In genomic region chr12:94721173-94721572, GRCh38 we compare ENCODE assay signal across 13 cellular contexts.
A peak's percentile ranks its signal among the peaks of the same experiment; 100 is the strongest.
DNase-seq lines count a peak whose midpoint lies in the region; ATAC-seq and TF ChIP-seq lines count a peak whose summit lies in the region.
"Had no signal": no experiment of that assay in that cellular context is flagged by ENCODE, and none has a peak within 500 bp of the region (broad histone marks: within the 10 kb centered on the region; RNA-seq: fewer than 3 reads in every experiment).

No MANE protein-coding gene starts in this region.

- peak; percentile 85 for ATAC-seq in GM19023 (IDR thresholded peaks at IDR 0.05; ENCODE audit: unreplicated experiment)
- ATAC-seq in HG02571 (IDR thresholded peaks at IDR 0.05; ENCODE audit: unreplicated experiment), result peak; percentile 61
- ATAC-seq in HG03457 (IDR thresholded peaks at IDR 0.05; ENCODE audit: unreplicated experiment), result peak; percentile 77
- ATAC-seq: K562, left lobe of liver had no signal

- H3K36me3 Mint-ChIP-seq in progenitor cell of endocrine pancreas (ENCODE audit: insufficient read depth), result no peaks in the 10 kb centered on the region
- no peaks in the 10 kb centered on the region for H3K36me3 Mint-ChIP-seq in immature natural killer cell
- H3K36me3 Mint-ChIP-seq: activated naive CD8-positive, alpha-beta T cell treated with anti-CD3 and anti-CD28 coated beads, Interleukin-2, amount 10 ng/mL, durations not matched to agents 7 days and 5 days had no signal

- no peaks in the 10 kb centered on the region for H4K20me1 ChIP-seq in osteoblast (ENCODE audit: insufficient read depth, low read length)

- H3K9me3 Mint-ChIP-seq in progenitor cell of endocrine pancreas (ENCODE audit: low read depth) (no peaks in the 10 kb centered on the region), immature natural killer cell (no peaks in the 10 kb centered on the region)
- H3K9me3 Mint-ChIP-seq: activated naive CD8-positive, alpha-beta T cell treated with anti-CD3 and anti-CD28 coated beads, Interleukin-2, amount 10 ng/mL, durations not matched to agents 7 days and 5 days had no signal

- H3K4me3 Mint-ChIP-seq in progenitor cell of endocrine pancreas (ENCODE audit: low read depth) (no peak overlapping the region), immature natural killer cell (no peak overlapping the region)
- H3K4me3 Mint-ChIP-seq: activated naive CD8-positive, alpha-beta T cell treated with anti-CD3 and anti-CD28 coated beads, Interleukin-2, amount 10 ng/mL, durations not matched to agents 7 days and 5 days had no signal

- H3K27me3 Mint-ChIP-seq in progenitor cell of endocrine pancreas (peaks cover 2% of the 10 kb centered on the region), immature natural killer cell (ENCODE audit: low read depth in 3 of 3) (peaks cover 0 to 3% (median 0%) of the 10 kb centered on the region in 3 donors)

- DNase-seq in osteoblast (ENCODE audit: insufficient read length, low spot score, missing footprints) (peak; percentile 37), amygdala (lab: John Stamatoyannopoulos, UW) (no peak), progenitor cell of endocrine pancreas (ENCODE audit: low spot score, unreplicated experiment) (no peak), immature natural killer cell (no peak), activated T-cell treated with anti-CD3 and anti-CD28 coated beads for 4 hours (no peak)
- DNase-seq: activated naive CD8-positive, alpha-beta T cell treated with anti-CD3 and anti-CD28 coated beads, Interleukin-2, amount 10 ng/mL, durations not matched to agents 7 days and 5 days; NK-92 treated with Interleukin-12 subunit alpha and Interleukin-12 subunit beta, amount 100 ng/mL, for 24 hours had no signal

- TF ChIP-seq CTCF in osteoblast (IDR thresholded peaks at IDR 0.05; ENCODE audit: extremely low read depth, low read depth, low read length) (no peak), progenitor cell of endocrine pancreas (IDR thresholded peaks at IDR 0.05; ENCODE audit: unreplicated experiment) (no peak)

- H3K4me1 Mint-ChIP-seq in progenitor cell of endocrine pancreas (ENCODE audit: low read depth) (peaks cover under 1% of the 10 kb centered on the region), immature natural killer cell (peaks cover 0 to 3% of the 10 kb centered on the region in 2 donors)
- H3K4me1 Mint-ChIP-seq: activated naive CD8-positive, alpha-beta T cell treated with anti-CD3 and anti-CD28 coated beads, Interleukin-2, amount 10 ng/mL, durations not matched to agents 7 days and 5 days had no signal

- H3K27ac ChIP-seq in osteoblast (ENCODE audit: low read depth, low read length), result no peak overlapping the region
- H3K27ac ChIP-seq: epithelial cell of prostate had no signal

- H2AFZ ChIP-seq in osteoblast (ENCODE audit: low read length), result no peak overlapping the region

- no peaks in the 10 kb centered on the region for H3K9me3 ChIP-seq in osteoblast (ENCODE audit: low read depth, low read length)

- H3K79me2 ChIP-seq in osteoblast (ENCODE audit: insufficient read depth, low read length), result no peaks in the 10 kb centered on the region

- no peak overlapping the region for H3K4me3 ChIP-seq in osteoblast (ENCODE audit: insufficient read depth, low read length)
- H3K4me3 ChIP-seq: K562 had no signal

- peaks cover 2% of the 10 kb centered on the region for H3K27me3 ChIP-seq in osteoblast (ENCODE audit: insufficient read depth, low read length)

- H3K4me1 ChIP-seq in osteoblast (ENCODE audit: insufficient read depth, low read length), result peaks cover 12% of the 10 kb centered on the region

- H3K4me2 ChIP-seq in osteoblast (ENCODE audit: insufficient read depth, low read length), result no peak overlapping the region

- H3K27ac Mint-ChIP-seq in progenitor cell of endocrine pancreas (no peak overlapping the region), immature natural killer cell (no peak overlapping the region)
- H3K27ac Mint-ChIP-seq: activated naive CD8-positive, alpha-beta T cell treated with anti-CD3 and anti-CD28 coated beads, Interleukin-2, amount 10 ng/mL, durations not matched to agents 7 days and 5 days had no signal

- no peaks in the 10 kb centered on the region for H3K36me3 ChIP-seq in osteoblast (ENCODE audit: insufficient read depth, low read length)
